1 cellular context compared by ENCODE assay signal in the genomic region with DNA sequence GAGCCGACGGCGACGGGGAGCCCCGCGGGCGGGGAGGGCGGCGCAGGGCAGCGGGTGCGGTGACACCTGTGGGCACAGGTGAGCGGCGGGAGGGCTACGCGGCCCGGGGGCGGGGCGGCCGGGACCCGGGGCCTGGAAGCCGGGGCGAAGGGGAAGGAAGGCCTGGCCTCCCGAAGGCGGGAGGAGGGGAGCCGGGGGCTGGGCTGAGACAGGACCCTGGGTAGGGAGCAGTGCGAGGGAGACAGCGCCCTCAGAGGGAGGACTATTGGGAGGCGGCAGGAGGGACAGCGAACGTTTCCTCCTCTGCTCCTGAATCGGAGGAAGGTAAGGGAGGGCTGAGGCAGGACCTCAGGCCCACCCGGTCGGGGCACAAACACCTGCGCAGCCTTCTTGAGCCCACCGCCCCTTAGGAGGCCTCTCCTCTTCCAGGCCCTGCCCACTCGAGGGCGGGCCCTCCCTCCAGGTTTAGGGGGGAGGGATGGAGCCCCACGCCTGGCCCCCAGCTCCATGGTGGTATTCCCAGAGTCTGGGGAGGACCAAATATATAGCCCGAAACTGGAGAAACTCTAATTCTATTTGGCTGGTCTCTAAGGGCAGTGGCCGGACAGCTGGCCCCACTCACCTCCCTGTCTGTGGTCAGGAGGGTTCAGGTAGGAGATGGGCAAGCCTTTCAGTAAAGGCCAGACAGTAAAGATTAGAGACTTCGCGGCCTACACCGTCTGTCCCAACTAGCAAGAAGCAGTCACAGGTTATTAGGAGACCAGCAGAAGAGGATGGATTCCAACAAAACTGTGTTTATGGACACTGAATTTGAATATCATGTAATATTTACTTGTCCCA.
TF ChIP-seq lines count a peak whose summit lies in the region.

No MANE protein-coding gene starts in this region.

TF ChIP-seq in HepG2, 621 proteins besides CTCF, POLR2A, EP300 and RAD21 (continues in another document):
- TF ChIP-seq HOXA5 (CRISPR knock-in tag; IDR thresholded peaks at IDR 0.05) = peak; percentile 11; the same call in 1 of the 2 replicates
- TF ChIP-seq ZMAT3 (CRISPR knock-in tag; conservative IDR thresholded peaks at IDR 0.05) = no peak
- TF ChIP-seq, protein P1, sequence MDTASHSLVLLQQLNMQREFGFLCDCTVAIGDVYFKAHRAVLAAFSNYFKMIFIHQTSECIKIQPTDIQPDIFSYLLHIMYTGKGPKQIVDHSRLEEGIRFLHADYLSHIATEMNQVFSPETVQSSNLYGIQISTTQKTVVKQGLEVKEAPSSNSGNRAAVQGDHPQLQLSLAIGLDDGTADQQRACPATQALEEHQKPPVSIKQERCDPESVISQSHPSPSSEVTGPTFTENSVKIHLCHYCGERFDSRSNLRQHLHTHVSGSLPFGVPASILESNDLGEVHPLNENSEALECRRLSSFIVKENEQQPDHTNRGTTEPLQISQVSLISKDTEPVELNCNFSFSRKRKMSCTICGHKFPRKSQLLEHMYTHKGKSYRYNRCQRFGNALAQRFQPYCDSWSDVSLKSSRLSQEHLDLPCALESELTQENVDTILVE (CRISPR knock-in tag; IDR thresholded peaks at IDR 0.05) = no peak
- TF ChIP-seq MIER2 (CRISPR knock-in tag; IDR thresholded peaks at IDR 0.05) = no peak
- TF ChIP-seq, protein P2, sequence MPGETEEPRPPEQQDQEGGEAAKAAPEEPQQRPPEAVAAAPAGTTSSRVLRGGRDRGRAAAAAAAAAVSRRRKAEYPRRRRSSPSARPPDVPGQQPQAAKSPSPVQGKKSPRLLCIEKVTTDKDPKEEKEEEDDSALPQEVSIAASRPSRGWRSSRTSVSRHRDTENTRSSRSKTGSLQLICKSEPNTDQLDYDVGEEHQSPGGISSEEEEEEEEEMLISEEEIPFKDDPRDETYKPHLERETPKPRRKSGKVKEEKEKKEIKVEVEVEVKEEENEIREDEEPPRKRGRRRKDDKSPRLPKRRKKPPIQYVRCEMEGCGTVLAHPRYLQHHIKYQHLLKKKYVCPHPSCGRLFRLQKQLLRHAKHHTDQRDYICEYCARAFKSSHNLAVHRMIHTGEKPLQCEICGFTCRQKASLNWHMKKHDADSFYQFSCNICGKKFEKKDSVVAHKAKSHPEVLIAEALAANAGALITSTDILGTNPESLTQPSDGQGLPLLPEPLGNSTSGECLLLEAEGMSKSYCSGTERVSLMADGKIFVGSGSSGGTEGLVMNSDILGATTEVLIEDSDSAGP (CRISPR knock-in tag; IDR thresholded peaks at IDR 0.05; ENCODE audit: borderline replicate concordance) = no peak
- TF ChIP-seq, protein P3, sequence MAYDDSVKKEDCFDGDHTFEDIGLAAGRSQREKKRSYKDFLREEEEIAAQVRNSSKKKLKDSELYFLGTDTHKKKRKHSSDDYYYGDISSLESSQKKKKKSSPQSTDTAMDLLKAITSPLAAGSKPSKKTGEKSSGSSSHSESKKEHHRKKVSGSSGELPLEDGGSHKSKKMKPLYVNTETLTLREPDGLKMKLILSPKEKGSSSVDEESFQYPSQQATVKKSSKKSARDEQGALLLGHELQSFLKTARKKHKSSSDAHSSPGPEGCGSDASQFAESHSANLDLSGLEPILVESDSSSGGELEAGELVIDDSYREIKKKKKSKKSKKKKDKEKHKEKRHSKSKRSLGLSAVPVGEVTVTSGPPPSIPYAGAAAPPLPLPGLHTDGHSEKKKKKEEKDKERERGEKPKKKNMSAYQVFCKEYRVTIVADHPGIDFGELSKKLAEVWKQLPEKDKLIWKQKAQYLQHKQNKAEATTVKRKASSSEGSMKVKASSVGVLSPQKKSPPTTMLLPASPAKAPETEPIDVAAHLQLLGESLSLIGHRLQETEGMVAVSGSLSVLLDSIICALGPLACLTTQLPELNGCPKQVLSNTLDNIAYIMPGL (CRISPR knock-in tag; IDR thresholded peaks at IDR 0.05; ENCODE audit: borderline replicate concordance in 1 of 2, low read depth in 1 of 2) = peak in 1 of 2 experiments; percentile 14; a peak in 1 of 4 replicates
- no peak for TF ChIP-seq SNRNP70 (IDR thresholded peaks at IDR 0.05; ENCODE audit: low read depth, low read length)
- no peak for TF ChIP-seq NR2F6 (IDR thresholded peaks at IDR 0.05)
- no peak for TF ChIP-seq NR2F6 (CRISPR knock-in tag; IDR thresholded peaks at IDR 0.05)
- TF ChIP-seq FOSL1 (CRISPR knock-in tag; IDR thresholded peaks at IDR 0.05; ENCODE audit: borderline replicate concordance) = no peak
- TF ChIP-seq ZNF230 (CRISPR knock-in tag; IDR thresholded peaks at IDR 0.05) = no peak
- peak; percentile 61; the same call in 1 of the 2 replicates for TF ChIP-seq ZSCAN30 (CRISPR knock-in tag; IDR thresholded peaks at IDR 0.05)
- TF ChIP-seq, protein P4, sequence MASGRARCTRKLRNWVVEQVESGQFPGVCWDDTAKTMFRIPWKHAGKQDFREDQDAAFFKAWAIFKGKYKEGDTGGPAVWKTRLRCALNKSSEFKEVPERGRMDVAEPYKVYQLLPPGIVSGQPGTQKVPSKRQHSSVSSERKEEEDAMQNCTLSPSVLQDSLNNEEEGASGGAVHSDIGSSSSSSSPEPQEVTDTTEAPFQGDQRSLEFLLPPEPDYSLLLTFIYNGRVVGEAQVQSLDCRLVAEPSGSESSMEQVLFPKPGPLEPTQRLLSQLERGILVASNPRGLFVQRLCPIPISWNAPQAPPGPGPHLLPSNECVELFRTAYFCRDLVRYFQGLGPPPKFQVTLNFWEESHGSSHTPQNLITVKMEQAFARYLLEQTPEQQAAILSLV (CRISPR knock-in tag; IDR thresholded peaks at IDR 0.05; ENCODE audit: borderline replicate concordance) = no peak
- TF ChIP-seq, protein P5, sequence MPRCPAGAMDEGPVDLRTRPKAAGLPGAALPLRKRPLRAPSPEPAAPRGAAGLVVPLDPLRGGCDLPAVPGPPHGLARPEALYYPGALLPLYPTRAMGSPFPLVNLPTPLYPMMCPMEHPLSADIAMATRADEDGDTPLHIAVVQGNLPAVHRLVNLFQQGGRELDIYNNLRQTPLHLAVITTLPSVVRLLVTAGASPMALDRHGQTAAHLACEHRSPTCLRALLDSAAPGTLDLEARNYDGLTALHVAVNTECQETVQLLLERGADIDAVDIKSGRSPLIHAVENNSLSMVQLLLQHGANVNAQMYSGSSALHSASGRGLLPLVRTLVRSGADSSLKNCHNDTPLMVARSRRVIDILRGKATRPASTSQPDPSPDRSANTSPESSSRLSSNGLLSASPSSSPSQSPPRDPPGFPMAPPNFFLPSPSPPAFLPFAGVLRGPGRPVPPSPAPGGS (CRISPR knock-in tag; IDR thresholded peaks at IDR 0.05) = 0 out of 2 replicates have a peak, but pooled peaks have one; percentile 4
- no peak for TF ChIP-seq TEAD3 (CRISPR knock-in tag; optimal IDR thresholded peaks at IDR 0.05; ENCODE audit: borderline replicate concordance)
- TF ChIP-seq ZNF263 (CRISPR knock-in tag; IDR thresholded peaks at IDR 0.05) = peak; percentile 83
- TF ChIP-seq ZNF644 (CRISPR knock-in tag; IDR thresholded peaks at IDR 0.05; ENCODE audit: low read depth) = no peak
- no peak for TF ChIP-seq HNRNPH1 (optimal IDR thresholded peaks at IDR 0.05; ENCODE audit: low read depth, low read length)
- TF ChIP-seq, protein P6, sequence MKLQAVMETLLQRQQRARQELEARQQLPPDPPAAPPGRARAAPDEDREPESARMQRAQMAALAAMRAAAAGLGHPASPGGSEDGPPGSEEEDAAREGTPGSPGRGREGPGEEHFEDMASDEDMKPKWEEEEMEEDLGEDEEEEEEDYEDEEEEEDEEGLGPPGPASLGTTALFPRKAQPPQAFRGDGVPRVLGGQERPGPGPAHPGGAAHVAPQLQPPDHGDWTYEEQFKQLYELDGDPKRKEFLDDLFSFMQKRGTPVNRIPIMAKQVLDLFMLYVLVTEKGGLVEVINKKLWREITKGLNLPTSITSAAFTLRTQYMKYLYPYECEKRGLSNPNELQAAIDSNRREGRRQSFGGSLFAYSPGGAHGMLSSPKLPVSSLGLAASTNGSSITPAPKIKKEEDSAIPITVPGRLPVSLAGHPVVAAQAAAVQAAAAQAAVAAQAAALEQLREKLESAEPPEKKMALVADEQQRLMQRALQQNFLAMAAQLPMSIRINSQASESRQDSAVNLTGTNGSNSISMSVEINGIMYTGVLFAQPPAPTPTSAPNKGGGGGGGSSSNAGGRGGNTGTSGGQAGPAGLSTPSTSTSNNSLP (IDR thresholded peaks at IDR 0.05; ENCODE audit: low read depth, low read length) = no peak
- TF ChIP-seq ZNF496 (CRISPR knock-in tag; IDR thresholded peaks at IDR 0.05; ENCODE audit: insufficient replicate concordance) = no peak
- TF ChIP-seq, protein P7, sequence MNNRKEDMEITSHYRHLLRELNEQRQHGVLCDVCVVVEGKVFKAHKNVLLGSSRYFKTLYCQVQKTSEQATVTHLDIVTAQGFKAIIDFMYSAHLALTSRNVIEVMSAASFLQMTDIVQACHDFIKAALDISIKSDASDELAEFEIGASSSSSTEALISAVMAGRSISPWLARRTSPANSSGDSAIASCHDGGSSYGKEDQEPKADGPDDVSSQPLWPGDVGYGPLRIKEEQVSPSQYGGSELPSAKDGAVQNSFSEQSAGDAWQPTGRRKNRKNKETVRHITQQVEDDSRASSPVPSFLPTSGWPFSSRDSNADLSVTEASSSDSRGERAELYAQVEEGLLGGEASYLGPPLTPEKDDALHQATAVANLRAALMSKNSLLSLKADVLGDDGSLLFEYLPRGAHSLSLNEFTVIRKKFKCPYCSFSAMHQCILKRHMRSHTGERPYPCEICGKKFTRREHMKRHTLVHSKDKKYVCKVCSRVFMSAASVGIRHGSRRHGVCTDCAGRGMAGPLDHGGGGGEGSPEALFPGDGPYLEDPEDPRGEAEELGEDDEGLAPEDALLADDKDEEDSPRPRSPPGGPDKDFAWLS (CRISPR knock-in tag; IDR thresholded peaks at IDR 0.05; ENCODE audit: borderline replicate concordance) = no peak
- TF ChIP-seq, protein P8, sequence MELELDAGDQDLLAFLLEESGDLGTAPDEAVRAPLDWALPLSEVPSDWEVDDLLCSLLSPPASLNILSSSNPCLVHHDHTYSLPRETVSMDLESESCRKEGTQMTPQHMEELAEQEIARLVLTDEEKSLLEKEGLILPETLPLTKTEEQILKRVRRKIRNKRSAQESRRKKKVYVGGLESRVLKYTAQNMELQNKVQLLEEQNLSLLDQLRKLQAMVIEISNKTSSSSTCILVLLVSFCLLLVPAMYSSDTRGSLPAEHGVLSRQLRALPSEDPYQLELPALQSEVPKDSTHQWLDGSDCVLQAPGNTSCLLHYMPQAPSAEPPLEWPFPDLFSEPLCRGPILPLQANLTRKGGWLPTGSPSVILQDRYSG (CRISPR knock-in tag; IDR thresholded peaks at IDR 0.05) = no peak
- TF ChIP-seq, protein P9, sequence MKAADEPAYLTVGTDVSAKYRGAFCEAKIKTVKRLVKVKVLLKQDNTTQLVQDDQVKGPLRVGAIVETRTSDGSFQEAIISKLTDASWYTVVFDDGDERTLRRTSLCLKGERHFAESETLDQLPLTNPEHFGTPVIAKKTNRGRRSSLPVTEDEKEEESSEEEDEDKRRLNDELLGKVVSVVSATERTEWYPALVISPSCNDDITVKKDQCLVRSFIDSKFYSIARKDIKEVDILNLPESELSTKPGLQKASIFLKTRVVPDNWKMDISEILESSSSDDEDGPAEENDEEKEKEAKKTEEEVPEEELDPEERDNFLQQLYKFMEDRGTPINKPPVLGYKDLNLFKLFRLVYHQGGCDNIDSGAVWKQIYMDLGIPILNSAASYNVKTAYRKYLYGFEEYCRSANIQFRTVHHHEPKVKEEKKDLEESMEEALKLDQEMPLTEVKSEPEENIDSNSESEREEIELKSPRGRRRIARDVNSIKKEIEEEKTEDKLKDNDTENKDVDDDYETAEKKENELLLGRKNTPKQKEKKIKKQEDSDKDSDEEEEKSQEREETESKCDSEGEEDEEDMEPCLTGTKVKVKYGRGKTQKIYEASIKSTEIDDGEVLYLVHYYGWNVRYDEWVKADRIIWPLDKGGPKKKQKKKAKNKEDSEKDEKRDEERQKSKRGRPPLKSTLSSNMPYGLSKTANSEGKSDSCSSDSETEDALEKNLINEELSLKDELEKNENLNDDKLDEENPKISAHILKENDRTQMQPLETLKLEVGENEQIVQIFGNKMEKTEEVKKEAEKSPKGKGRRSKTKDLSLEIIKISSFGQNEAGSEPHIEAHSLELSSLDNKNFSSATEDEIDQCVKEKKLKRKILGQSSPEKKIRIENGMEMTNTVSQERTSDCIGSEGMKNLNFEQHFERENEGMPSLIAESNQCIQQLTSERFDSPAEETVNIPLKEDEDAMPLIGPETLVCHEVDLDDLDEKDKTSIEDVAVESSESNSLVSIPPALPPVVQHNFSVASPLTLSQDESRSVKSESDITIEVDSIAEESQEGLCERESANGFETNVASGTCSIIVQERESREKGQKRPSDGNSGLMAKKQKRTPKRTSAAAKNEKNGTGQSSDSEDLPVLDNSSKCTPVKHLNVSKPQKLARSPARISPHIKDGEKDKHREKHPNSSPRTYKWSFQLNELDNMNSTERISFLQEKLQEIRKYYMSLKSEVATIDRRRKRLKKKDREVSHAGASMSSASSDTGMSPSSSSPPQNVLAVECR (CRISPR knock-in tag; IDR thresholded peaks at IDR 0.05; ENCODE audit: borderline replicate concordance) = no peak
- TF ChIP-seq CEBPB (IDR thresholded peaks at IDR 0.05; ENCODE audit: borderline replicate concordance, low read depth, low read length) = no peak
- peak; percentile 66; the same call in 1 of the 2 replicates for TF ChIP-seq ZNF329 (CRISPR knock-in tag; IDR thresholded peaks at IDR 0.05; ENCODE audit: low read depth)
- no peak for TF ChIP-seq ZNF572 (CRISPR knock-in tag; IDR thresholded peaks at IDR 0.05)
- no peak for TF ChIP-seq NR3C1 (CRISPR knock-in tag; IDR thresholded peaks at IDR 0.05)
- no peak for TF ChIP-seq ZNF296 (CRISPR knock-in tag; conservative IDR thresholded peaks at IDR 0.05)
- no peak for TF ChIP-seq PITX1 (CRISPR knock-in tag; IDR thresholded peaks at IDR 0.05)
- no peak for TF ChIP-seq NFE2 (CRISPR knock-in tag; IDR thresholded peaks at IDR 0.05)
- TF ChIP-seq ZBTB1 (CRISPR knock-in tag; IDR thresholded peaks at IDR 0.05; ENCODE audit: borderline replicate concordance) = no peak
- TF ChIP-seq, protein P10, sequence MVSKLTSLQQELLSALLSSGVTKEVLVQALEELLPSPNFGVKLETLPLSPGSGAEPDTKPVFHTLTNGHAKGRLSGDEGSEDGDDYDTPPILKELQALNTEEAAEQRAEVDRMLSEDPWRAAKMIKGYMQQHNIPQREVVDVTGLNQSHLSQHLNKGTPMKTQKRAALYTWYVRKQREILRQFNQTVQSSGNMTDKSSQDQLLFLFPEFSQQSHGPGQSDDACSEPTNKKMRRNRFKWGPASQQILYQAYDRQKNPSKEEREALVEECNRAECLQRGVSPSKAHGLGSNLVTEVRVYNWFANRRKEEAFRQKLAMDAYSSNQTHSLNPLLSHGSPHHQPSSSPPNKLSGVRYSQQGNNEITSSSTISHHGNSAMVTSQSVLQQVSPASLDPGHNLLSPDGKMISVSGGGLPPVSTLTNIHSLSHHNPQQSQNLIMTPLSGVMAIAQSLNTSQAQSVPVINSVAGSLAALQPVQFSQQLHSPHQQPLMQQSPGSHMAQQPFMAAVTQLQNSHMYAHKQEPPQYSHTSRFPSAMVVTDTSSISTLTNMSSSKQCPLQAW (CRISPR knock-in tag; IDR thresholded peaks at IDR 0.05) = no peak
- TF ChIP-seq, protein P11, sequence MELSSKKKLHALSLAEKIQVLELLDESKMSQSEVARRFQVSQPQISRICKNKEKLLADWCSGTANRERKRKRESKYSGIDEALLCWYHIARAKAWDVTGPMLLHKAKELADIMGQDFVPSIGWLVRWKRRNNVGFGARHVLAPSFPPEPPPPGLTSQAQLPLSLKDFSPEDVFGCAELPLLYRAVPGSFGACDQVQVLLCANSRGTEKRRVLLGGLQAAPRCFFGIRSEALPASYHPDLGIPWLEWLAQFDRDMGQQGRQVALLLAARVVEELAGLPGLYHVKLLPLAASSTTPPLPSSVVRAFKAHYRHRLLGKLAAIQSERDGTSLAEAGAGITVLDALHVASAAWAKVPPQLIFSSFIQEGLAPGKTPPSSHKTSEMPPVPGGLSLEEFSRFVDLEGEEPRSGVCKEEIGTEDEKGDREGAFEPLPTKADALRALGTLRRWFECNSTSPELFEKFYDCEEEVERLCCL (CRISPR knock-in tag; IDR thresholded peaks at IDR 0.05; ENCODE audit: borderline replicate concordance) = no peak
